In genomic region chr11:92413757-92414513, GRCh38 we compare ENCODE assay signal across 15 cellular contexts.
DNase-seq lines count a peak whose midpoint lies in the region; ATAC-seq and TF ChIP-seq lines count a peak whose summit lies in the region.
"Had no signal": no experiment of that assay in that cellular context is flagged by ENCODE, and none has a peak within 500 bp of the region (broad histone marks: within the 10 kb centered on the region; RNA-seq: fewer than 3 reads in every experiment).

No MANE protein-coding gene starts in this region.

- H3K9me3 ChIP-seq in upper lobe of right lung (no peaks in the 10 kb centered on the region), stomach (no peaks in the 10 kb centered on the region)
- H3K9me3 ChIP-seq: spleen, upper lobe of left lung had no signal

- no peak overlapping the region for H3K4me3 ChIP-seq in upper lobe of right lung
- no peak overlapping the region for H3K4me3 ChIP-seq in stomach
- H3K4me3 ChIP-seq: spleen, upper lobe of left lung had no signal

- intact Hi-C loops in upper lobe of right lung (cut with DNase I) = no loop called here
- intact Hi-C loops in stomach (cut with DNase I; ENCODE audit: low total_unique reads) = no loop called here

- ATAC-seq in HG02610 (IDR thresholded peaks at IDR 0.05; ENCODE audit: unreplicated experiment) = peak; percentile 90
- ATAC-seq in HG03439 (IDR thresholded peaks at IDR 0.05; ENCODE audit: unreplicated experiment) = peak; percentile 59
- ATAC-seq in upper lobe of right lung = no peak
- ATAC-seq: T-helper 17 cell had no signal

- H3K27me3 ChIP-seq in upper lobe of right lung (no peaks in the 10 kb centered on the region), stomach (no peaks in the 10 kb centered on the region)
- H3K27me3 ChIP-seq: spleen, upper lobe of left lung had no signal

- peak overlapping the region; percentile 34 for H3K27ac ChIP-seq in upper lobe of right lung
- H3K27ac ChIP-seq in stomach = no peak overlapping the region
- H3K27ac ChIP-seq: spleen had no signal

- no peaks in the 10 kb centered on the region for H3K36me3 ChIP-seq in upper lobe of right lung
- no peaks in the 10 kb centered on the region for H3K36me3 ChIP-seq in stomach
- H3K36me3 ChIP-seq: spleen, upper lobe of left lung had no signal

- TF ChIP-seq POLR2A in stomach (IDR thresholded peaks at IDR 0.05) = no peak

- TF ChIP-seq EP300 in stomach (IDR thresholded peaks at IDR 0.05) = no peak

- TF ChIP-seq CTCF in upper lobe of right lung (IDR thresholded peaks at IDR 0.05) = no peak
- no peak for TF ChIP-seq CTCF in stomach (IDR thresholded peaks at IDR 0.05)

- 82 to 91% (median 87%) methylated on average over 7 of the region's 7 CpGs for WGBS in stomach, 5 donors

- no peaks in the 10 kb centered on the region for H3K4me1 ChIP-seq in upper lobe of right lung
- no peaks in the 10 kb centered on the region for H3K4me1 ChIP-seq in stomach
- H3K4me1 ChIP-seq: spleen, upper lobe of left lung had no signal

- DNase-seq in NCI-H526 (lab: John Stamatoyannopoulos, UW) (peak; percentile 36 to 70), NCI-H526 treated with DMSO at 0.1 percent for 48 hours (lab: John Stamatoyannopoulos, UW) (no peak), upper lobe of right lung (no peak), stomach (no peak), UCSD-AML1 (lab: John Stamatoyannopoulos, UW; ENCODE audit: unreplicated experiment) (no peak)
- DNase-seq in activated naive CD4-positive, alpha-beta T cell treated with anti-CD3 and anti-CD28 coated beads, Interleukin-2, amount 50 U/mL, for 16 hours = no peak
- DNase-seq: 8988T; activated effector memory CD4-positive, alpha-beta T cell treated with Interleukin-2 at 50 U/mL for 16 hours; CD8-positive, alpha-beta memory T cell; RPMI8226; spleen; T-helper 17 cell had no signal

Comparison
In these comparisons a context has a peak if more than half of its experiments do, and no peak if none do; other contexts are left out.
1. DNase-seq: peak in NCI-H526 (2 of 2); none in NCI-H526 treated with DMSO at 0.1 percent for 48 hours (single experiment), upper lobe of right lung (single experiment), stomach (single experiment), UCSD-AML1 (single experiment) and activated naive CD4-positive, alpha-beta T cell treated with anti-CD3 and anti-CD28 coated beads, Interleukin-2, amount 50 U/mL, for 16 hours (single experiment).